21 cellular contexts compared by ENCODE assay signal in genomic region chr11:85589373-85589772, GRCh38.
"Had no signal": no experiment of that assay in that cellular context is flagged by ENCODE, and none has a peak within 500 bp of the region (broad histone marks: within the 10 kb centered on the region; RNA-seq: fewer than 3 reads in every experiment).

No MANE protein-coding gene starts in this region.

- H3K9ac ChIP-seq: parathyroid adenoma had no signal

- H3K27ac ChIP-seq: ascending aorta, parathyroid adenoma, sigmoid colon had no signal

- H3K27me3 ChIP-seq: ascending aorta, sigmoid colon had no signal

- H3K9me3 Mint-ChIP-seq: activated T-cell treated with anti-CD3 and anti-CD28 coated beads, Interleukin-2, amount 50 U/mL, for 24 hours; dendritic cell treated with granulocyte-macrophage colony-stimulating factor and Interleukin-4, amounts not matched to agents 40 ng/mL and 50 ng/mL, for 4 days had no signal

- H3K4me1 Mint-ChIP-seq: activated CD4-positive, alpha-beta memory T cell treated with anti-CD3 and anti-CD28 coated beads, Interleukin-2, amount 10 ng/mL, durations not matched to agents 7 days and 5 days; activated CD8-positive, alpha-beta memory T cell treated with anti-CD3 and anti-CD28 coated beads, Interleukin-2, amount 10 ng/mL, durations not matched to agents 7 days and 5 days; activated naive CD8-positive, alpha-beta T cell treated with anti-CD3 and anti-CD28 coated beads, Interleukin-2, amount 50 U/mL, for 24 hours; immature natural killer cell; memory B cell; naive thymus-derived CD4-positive, alpha-beta T cell had no signal

- H3K4me3 Mint-ChIP-seq: activated CD4-positive, alpha-beta memory T cell treated with anti-CD3 and anti-CD28 coated beads, Interleukin-2, amount 10 ng/mL, durations not matched to agents 7 days and 5 days; activated CD8-positive, alpha-beta memory T cell treated with anti-CD3 and anti-CD28 coated beads, Interleukin-2, amount 10 ng/mL, durations not matched to agents 7 days and 5 days; activated naive CD4-positive, alpha-beta T cell treated with anti-CD3 and anti-CD28 coated beads for 36 hours; activated naive CD8-positive, alpha-beta T cell treated with anti-CD3 and anti-CD28 coated beads, Interleukin-2, amount 50 U/mL, for 24 hours; activated T-cell treated with anti-CD3 and anti-CD28 coated beads, Interleukin-2, amount 50 U/mL, for 24 hours; dendritic cell treated with granulocyte-macrophage colony-stimulating factor and Interleukin-4, amounts not matched to agents 40 ng/mL and 50 ng/mL, for 4 days; immature natural killer cell; memory B cell; naive thymus-derived CD4-positive, alpha-beta T cell; T-helper 2 cell treated with Interferon-gamma antibody and Interleukin-4, amounts not matched to agents 5 μg/mL and 100 μg/mL, for 36 hours had no signal

- H3K79me2 ChIP-seq: parathyroid adenoma had no signal

- H3K4me1 ChIP-seq: ascending aorta, parathyroid adenoma, sigmoid colon had no signal

- H3K36me3 ChIP-seq: ascending aorta, sigmoid colon had no signal

- H3K27ac Mint-ChIP-seq: activated CD4-positive, alpha-beta memory T cell treated with anti-CD3 and anti-CD28 coated beads, Interleukin-2, amount 10 ng/mL, durations not matched to agents 7 days and 5 days; activated CD8-positive, alpha-beta memory T cell treated with anti-CD3 and anti-CD28 coated beads, Interleukin-2, amount 10 ng/mL, durations not matched to agents 7 days and 5 days; activated naive CD4-positive, alpha-beta T cell treated with anti-CD3 and anti-CD28 coated beads for 36 hours; activated naive CD8-positive, alpha-beta T cell treated with anti-CD3 and anti-CD28 coated beads, Interleukin-2, amount 50 U/mL, for 24 hours; activated T-cell treated with anti-CD3 and anti-CD28 coated beads, Interleukin-2, amount 50 U/mL, for 24 hours; activated T-helper 2 cell treated with anti-CD3 and anti-CD28 coated beads, Interferon-gamma antibody, Interleukin-2, Interleukin-4, amounts not matched to agents 10 μg/mL and 5 μg/mL and 100 μg/mL, durations not matched to agents 14 hours and 24 hours and 36 hours; dendritic cell treated with granulocyte-macrophage colony-stimulating factor and Interleukin-4, amounts not matched to agents 40 ng/mL and 50 ng/mL, for 4 days; immature natural killer cell; memory B cell; naive thymus-derived CD4-positive, alpha-beta T cell; T-helper 2 cell treated with Interferon-gamma antibody and Interleukin-4, amounts not matched to agents 5 μg/mL and 100 μg/mL, for 36 hours had no signal

- H3K9me3 ChIP-seq: ascending aorta, mucosa of descending colon, sigmoid colon had no signal

- DNase-seq: activated CD4-positive, alpha-beta memory T cell treated with anti-CD3 and anti-CD28 coated beads, Interleukin-2, amount 10 ng/mL, durations not matched to agents 7 days and 5 days; activated CD4-positive, alpha-beta T cell treated with anti-CD3 and anti-CD28 coated beads for 48 hours; activated CD4-positive, CD25-positive, alpha-beta regulatory T cell; activated CD8-positive, alpha-beta memory T cell treated with anti-CD3 and anti-CD28 coated beads, Interleukin-2, amount 10 ng/mL, durations not matched to agents 7 days and 5 days; activated naive CD4-positive, alpha-beta T cell treated with anti-CD3 and anti-CD28 coated beads for 36 hours; activated naive CD8-positive, alpha-beta T cell treated with anti-CD3 and anti-CD28 coated beads, Interleukin-2, amount 50 U/mL, for 24 hours; activated T-cell treated with anti-CD3 and anti-CD28 coated beads, Interleukin-2, amount 50 U/mL, for 24 hours; effector memory CD4-positive, alpha-beta T cell; foreskin melanocyte; hypothalamus; immature natural killer cell; mucosa of descending colon; naive thymus-derived CD4-positive, alpha-beta T cell; sigmoid colon; stimulated activated naive CD4-positive, alpha-beta T cell had no signal

- H2AFZ ChIP-seq: parathyroid adenoma had no signal

- H3K27me3 Mint-ChIP-seq: activated T-cell treated with anti-CD3 and anti-CD28 coated beads, Interleukin-2, amount 50 U/mL, for 24 hours; memory B cell had no signal

- H3K4me3 ChIP-seq: ascending aorta, mucosa of descending colon, sigmoid colon had no signal

- ATAC-seq: activated CD8-positive, alpha-beta memory T cell treated with anti-CD3 and anti-CD28 coated beads, Interleukin-2, amount 10 ng/mL, durations not matched to agents 7 days and 5 days; activated naive CD8-positive, alpha-beta T cell treated with anti-CD3 and anti-CD28 coated beads, Interleukin-2, amount 50 U/mL, for 24 hours; mucosa of descending colon; naive thymus-derived CD4-positive, alpha-beta T cell had no signal
